ENCODE assay signal across 21 cellular contexts in genomic region chr16:67019171-67019570, GRCh38. TPM values are rescaled to one million over a fixed set of nuclear protein-coding genes. Genes with fewer than 3 reads are reported as not detected.
DNase-seq lines count a peak whose midpoint lies in the region; ATAC-seq, FAIRE-seq and TF ChIP-seq lines count a peak whose summit lies in the region.
"Had no signal": no experiment of that assay in that cellular context is flagged by ENCODE, and none has a peak within 500 bp of the region (broad histone marks: within the 10 kb centered on the region; RNA-seq: fewer than 3 reads in every experiment).

No MANE protein-coding gene starts in this region.

- H4K5ac ChIP-seq in IMR-90 (ENCODE audit: low read depth, low read length), result no peak overlapping the region

- no peak overlapping the region for H2BK20ac ChIP-seq in IMR-90 (ENCODE audit: low read depth, low read length)

- no peak overlapping the region for H4K8ac ChIP-seq in IMR-90 (ENCODE audit: low read depth in 2 of 2, low read length in 2 of 2)

- TF ChIP-seq POLR2A in IMR-90 (IDR thresholded peaks at IDR 0.05; ENCODE audit: low read depth, low read length), result no peak
- TF ChIP-seq POLR2A in HepG2 (IDR thresholded peaks at IDR 0.05; ENCODE audit: insufficient read depth in 1 of 2, low read depth in 2 of 2, low read length in 2 of 2), result no peak
- TF ChIP-seq POLR2A in testis (IDR thresholded peaks at IDR 0.05), result no peak
- no peak for TF ChIP-seq POLR2A in H54 (IDR thresholded peaks at IDR 0.05; ENCODE audit: low read depth, low read length)

- H3K79me1 ChIP-seq in IMR-90 (ENCODE audit: low read depth in 1 of 2, low read length in 2 of 2), result no peaks in the 10 kb centered on the region

- no peak overlapping the region for H2BK120ac ChIP-seq in IMR-90 (ENCODE audit: low read depth, low read length)

- H2AFZ ChIP-seq in IMR-90 (replicated peaks; ENCODE audit: low read length, poor library complexity), result no peak overlapping the region
- H2AFZ ChIP-seq in HepG2 (ENCODE audit: low read length), result no peak overlapping the region

- CTCF ChIA-PET in IMR-90 (lab: Yijun Ruan, JAX), result interaction anchor here (1.7 to 2.9 kb wide), 3 partner anchors 11 to 166 kb away, joined by 4 to 22 read pairs (median 9); no protein-coding TSS in a partner anchor
- CTCF ChIA-PET in HepG2 (lab: Yijun Ruan, JAX; ENCODE audit: low intra/inter-chr PET ratio, low total read pairs), result interaction anchor here (0.6 to 1.2 kb wide), 2 partner anchors 37 to 136 kb away, joined by 3 read pairs; no protein-coding TSS in a partner anchor
- CTCF ChIA-PET in RWPE1 (lab: Yijun Ruan, JAX), result interaction anchor here (3.1 kb wide), 1 partner anchor 136 kb away, joined by 27 read pairs; no protein-coding TSS in a partner anchor

- H3K36me3 ChIP-seq in IMR-90 (ENCODE audit: control insufficient read depth, insufficient read depth, low read length) (no peaks in the 10 kb centered on the region), colonic mucosa (no peaks in the 10 kb centered on the region), HepG2 (replicated peaks in 1 of 2; ENCODE audit: control insufficient read depth in 1 of 2, insufficient read depth in 2 of 2, low read length in 2 of 2) (no peaks in the 10 kb centered on the region), testis (ENCODE audit: low read depth, missing control alignments) (no peaks in the 10 kb centered on the region)
- H3K36me3 ChIP-seq: BLaER1, SJCRH30 had no signal

- H3K27me3 ChIP-seq in IMR-90 (ENCODE audit: control insufficient read depth, insufficient read depth, low read length) (no peaks in the 10 kb centered on the region; the same call in 1 of the 2 replicates), colonic mucosa (peaks cover 5% of the 10 kb centered on the region), HepG2 (ENCODE audit: control insufficient read depth in 1 of 2, insufficient read depth in 2 of 2, low read length in 2 of 2) (peaks cover 8 to 14% of the 10 kb centered on the region in 2 experiments; a peak in 4 of 5 replicates), testis (no peaks in the 10 kb centered on the region)
- H3K27me3 ChIP-seq: BLaER1, SJCRH30 had no signal

- H3K23ac ChIP-seq in IMR-90 (ENCODE audit: low read depth, low read length), result no peak overlapping the region

- H2AK9ac ChIP-seq in IMR-90 (replicated peaks; ENCODE audit: low read depth, low read length, poor library complexity), result no peak overlapping the region

- ATAC-seq in IMR-90 (ENCODE audit: low read depth) (no peak), HepG2 (no peak)
- ATAC-seq: Panc1 had no signal

- intact Hi-C loops in IMR-90 (cut with micrococcal nuclease) (loop anchor here (2.0 to 10.0 kb wide), 2 partner anchors 132 to 166 kb away; partner anchors contain the start of genes B3GNT9 and MATCAP1), colonic mucosa (cut with DNase I) (loop anchor here (5.0 kb wide), 1 partner anchor 138 kb away; the partner anchor contains the start of genes FBXL8 and TRADD), HepG2 (cut with micrococcal nuclease; ENCODE audit: unreplicated experiment) (loop anchor here (2.0 to 10.0 kb wide), 2 partner anchors 64 to 90 kb away; partner anchors contain the start of gene PHAF1), testis (cut with DNase I; ENCODE audit: low total_unique reads) (no loop called here)

- no peak overlapping the region for H2BK15ac ChIP-seq in IMR-90 (ENCODE audit: low read depth, low read length)

- in situ Hi-C loops in IMR-90 (cut with MboI; ENCODE audit: low sequenced_read_pairs) (no loop called here), HepG2 (cut with HindIII; ENCODE audit: extremely low pct_ligation_motif_present, low pct_unique_long_range_greater_than_20kb) (loop anchor here (5.0 kb wide), 1 partner anchor 138 kb away; the partner anchor contains the start of genes FBXL8 and TRADD)

- 0 out of 2 replicates have a peak, but pooled peaks cover 2% of the 10 kb centered on the region for H3K9me1 ChIP-seq in IMR-90 (ENCODE audit: insufficient read depth, low read length)

- H3K18ac ChIP-seq in IMR-90 (ENCODE audit: low read depth, low read length), result no peak overlapping the region

- H3K4me3 ChIP-seq in IMR-90 (ENCODE audit: insufficient read depth, low read depth, low read length), result no peak overlapping the region
- no peak overlapping the region for H3K4me3 ChIP-seq in colonic mucosa
- no peak overlapping the region for H3K4me3 ChIP-seq in HepG2 (replicated peaks in 1 of 3; ENCODE audit: insufficient read depth in 1 of 3, low read depth in 2 of 3, low read length in 3 of 3)
- no peak overlapping the region for H3K4me3 ChIP-seq in testis
- H3K4me3 ChIP-seq: BLaER1, SJCRH30 had no signal

- H3K4ac ChIP-seq in IMR-90 (ENCODE audit: low read depth, low read length), result no peak overlapping the region

- TF ChIP-seq RAD21 in IMR-90 (IDR thresholded peaks at IDR 0.05; ENCODE audit: low read length) (no peak), HepG2 (CRISPR knock-in tag; IDR thresholded peaks at IDR 0.05) (no peak)

- H3K4me2 ChIP-seq in IMR-90 (ENCODE audit: low read depth, low read length) (no peak overlapping the region), HepG2 (ENCODE audit: low read depth, low read length) (no peak overlapping the region)
- H3K4me2 ChIP-seq: BLaER1 had no signal

- POLR2A ChIA-PET in IMR-90 (lab: Charles Lee; ENCODE audit: unreplicated experiment), result interaction anchor here (0.6 kb wide), 1 partner anchor 9 kb away, joined by 4 read pairs; no protein-coding TSS in a partner anchor
- POLR2A ChIA-PET in HepG2 (lab: Yijun Ruan, JAX), result interaction anchor here (0.9 to 1.9 kb wide), 3 partner anchors 11 to 166 kb away, joined by 4 to 12 read pairs (median 8); no protein-coding TSS in a partner anchor
- POLR2A ChIA-PET in RWPE1 (lab: Yijun Ruan, JAX; ENCODE audit: low non-redundant PET), result no interaction called here

- no peak overlapping the region for H3K14ac ChIP-seq in IMR-90 (replicated peaks; ENCODE audit: low read depth, low read length)

- DNase-seq in IMR-90 (no peak), colonic mucosa (peak; percentile 9), HepG2 (ENCODE audit: low spot score) (no peak), testis (peak; percentile 7), H54 (ENCODE audit: insufficient read length, low spot score) (no peak), NCI-H146 treated with DMSO at 0.1 percent for 48 hours (lab: John Stamatoyannopoulos, UW; ENCODE audit: unreplicated experiment) (no peak), RWPE1 (ENCODE audit: low spot score) (no peak)
- DNase-seq: CD4-positive, alpha-beta memory T cell; H9; KG1; NCI-H1092 treated with DMSO at 0.1 percent for 48 hours; NCI-H146; NCI-H2029 treated with DMSO at 0.1 percent for 48 hours; NCI-H226; NCI-H510A treated with DMSO at 0.1 percent for 48 hours; NCI-H82; SJCRH30 had no signal

- TF ChIP-seq CTCF in IMR-90 (conservative IDR thresholded peaks at IDR 0.05; ENCODE audit: low read depth, low read length) (no peak), colonic mucosa (IDR thresholded peaks at IDR 0.05) (no peak), HepG2 (CRISPR knock-in tag; IDR thresholded peaks at IDR 0.05) (no peak), testis (IDR thresholded peaks at IDR 0.05) (no peak), RWPE1 (conservative IDR thresholded peaks at IDR 0.05; ENCODE audit: low read depth) (no peak)

- H4K20me1 ChIP-seq in IMR-90 (ENCODE audit: insufficient read depth, low read length) (no peaks in the 10 kb centered on the region), HepG2 (ENCODE audit: insufficient read depth, low read length) (no peaks in the 10 kb centered on the region)
- H4K20me1 ChIP-seq: BLaER1 had no signal

- no peak overlapping the region for H3K27ac ChIP-seq in IMR-90 (ENCODE audit: insufficient read depth, low read length)
- no peak overlapping the region for H3K27ac ChIP-seq in colonic mucosa
- no peak overlapping the region for H3K27ac ChIP-seq in HepG2 (ENCODE audit: extremely low read length, insufficient read depth, low read length)
- no peak overlapping the region for H3K27ac ChIP-seq in testis
- H3K27ac ChIP-seq in RWPE1, result no peak overlapping the region
- H3K27ac ChIP-seq: BLaER1, SJCRH30 had no signal

- BruUV-seq in IMR-90 (replicated peaks; lab: Mats Ljungman, UMichigan) (no TSS peak), HepG2 (replicated peaks; lab: Mats Ljungman, UMichigan) (no TSS peak)

- H3K9me3 ChIP-seq in IMR-90 (ENCODE audit: control insufficient read depth, insufficient read depth, low read length), result no peaks in the 10 kb centered on the region
- no peaks in the 10 kb centered on the region for H3K9me3 ChIP-seq in colonic mucosa
- H3K9me3 ChIP-seq in HepG2 (ENCODE audit: low read length), result no peaks in the 10 kb centered on the region
- no peaks in the 10 kb centered on the region for H3K9me3 ChIP-seq in testis
- H3K9me3 ChIP-seq: BLaER1, Caco-2, SJCRH30 had no signal

- no peak overlapping the region for H3K56ac ChIP-seq in IMR-90 (ENCODE audit: extremely low read depth, insufficient read depth, low read length)

- H2BK5ac ChIP-seq in IMR-90 (ENCODE audit: low read depth, low read length, poor library complexity, severe bottlenecking), result no peak overlapping the region

- H3K79me2 ChIP-seq in HepG2 (ENCODE audit: insufficient read depth, low read length), result no peaks in the 10 kb centered on the region

- H3K9ac ChIP-seq in IMR-90 (ENCODE audit: low read depth, low read length), result no peak overlapping the region
- H3K9ac ChIP-seq in colonic mucosa (ENCODE audit: low read depth in 2 of 2, low read length in 2 of 2), result no peak overlapping the region
- H3K9ac ChIP-seq in HepG2 (ENCODE audit: insufficient read depth, low read depth, low read length), result no peak overlapping the region
- H3K9ac ChIP-seq: BLaER1 had no signal

- dilution Hi-C loops in IMR-90 (cut with HindIII; ENCODE audit: low sequenced_read_pairs, unreplicated experiment), result no loop called here

- no peak for FAIRE-seq in HepG2 (lab: Jason Lieb, UNC)
- FAIRE-seq in H54 (lab: Jason Lieb, UNC), result no peak
- FAIRE-seq: GM12891 had no signal

- peaks cover 7% of the 10 kb centered on the region for H3K4me1 ChIP-seq in IMR-90 (ENCODE audit: control insufficient read depth, insufficient read depth, low read length)
- H3K4me1 ChIP-seq in colonic mucosa, result no peaks in the 10 kb centered on the region
- peaks cover 53% of the 10 kb centered on the region for H3K4me1 ChIP-seq in HepG2 (ENCODE audit: insufficient read depth, low read length)
- H3K4me1 ChIP-seq in testis, result peaks cover 4% of the 10 kb centered on the region

- no peak for TF ChIP-seq EP300 in HepG2 (IDR thresholded peaks at IDR 0.05; ENCODE audit: low read depth in 2 of 2, low read length in 2 of 2)
- no peak for TF ChIP-seq EP300 in HepG2 (CRISPR knock-in tag; IDR thresholded peaks at IDR 0.05; ENCODE audit: borderline replicate concordance)

- 0 out of 2 replicates have a peak overlapping the region, but pooled peaks have one; percentile 23 for H2AK5ac ChIP-seq in IMR-90 (ENCODE audit: low read depth, low read length)

- H4K91ac ChIP-seq in IMR-90 (ENCODE audit: insufficient read depth, low read depth, low read length), result no peak overlapping the region

- 89% methylated on average over 3 of the region's 8 CpGs; no CpG with 5 or more reads in 1 of the 2 experiments for WGBS in IMR-90 (ENCODE audit: extremely low coverage in 2 of 2, insufficient read length in 1 of 2), 2 experiments
- 25% methylated on average over 8 of the region's 8 CpGs for WGBS in HepG2 (ENCODE audit: low lambda C conversion rate)
- 84 to 92% methylated on average over 8 of the region's 8 CpGs for whole genome bisulfite sequencing in testis, 2 donors

RNA-seq across cellular contexts. Expression of gene CBFB, which starts 9.8 kb away (rescaled TPM):
- 48.0 and 110 TPM in 2 replicates for total RNA-seq in IMR-90 (2012; rRNA removed)
- 39.8 and 44.2 TPM in 2 replicates for polyA plus RNA-seq in IMR-90 (2012; rRNA removed)
- 21.2 and 26.2 TPM in 2 replicates for polyA plus RNA-seq in IMR-90 (2012; cell fraction: cytosol; rRNA removed)
- 21.3 and 21.6 TPM in 2 replicates for polyA plus RNA-seq in IMR-90 (2012; cell fraction: nucleus; rRNA removed; ENCODE audit: low replicate concordance)
- 10 to 100 TPM; 41.5 TPM for total RNA-seq in colonic mucosa
- 70.8 and 76.0 TPM in 2 replicates for total RNA-seq in HepG2 (2016; rRNA removed; fragmentation: Illumina TruSeq; extraction: Trizol)
- 14.1 and 16.3 TPM in 2 replicates for total RNA-seq in HepG2 (2016; cell fraction: cytosol; rRNA removed; fragmentation: Illumina TruSeq; extraction: Trizol; ENCODE audit: low read depth)
- 66.9 and 69.6 TPM in 2 replicates for total RNA-seq in HepG2 (2016; cell fraction: insoluble cytoplasmic fraction; rRNA removed; fragmentation: Illumina TruSeq; extraction: Trizol)
- total RNA-seq in HepG2 (2016; cell fraction: membrane; rRNA removed; fragmentation: Illumina TruSeq; extraction: Trizol), result 38.3 and 41.2 TPM in 2 replicates
- 31.2 and 35.7 TPM in 2 replicates for total RNA-seq in HepG2 (2016; cell fraction: nucleus; rRNA removed; fragmentation: Illumina TruSeq; extraction: Trizol)
- 15.4 and 22.1 TPM in 2 replicates for polyA plus RNA-seq in HepG2 (2011; rRNA removed)
- polyA plus RNA-seq in HepG2 (2011; cell fraction: cytosol; rRNA removed), result 10.3 and 18.1 TPM in 2 replicates
- polyA plus RNA-seq in HepG2 (2011; cell fraction: nucleus; rRNA removed), result 10.2 and 17.3 TPM in 2 replicates
- polyA plus RNA-seq in HepG2 (2012), result 28.7 and 37.3 TPM in 2 replicates
- polyA plus RNA-seq in HepG2 (2016; cell fraction: cytosol; fragmentation: Illumina TruSeq; extraction: Trizol; ENCODE audit: low read depth), result 7.7 and 8.0 TPM in 2 replicates
- polyA plus RNA-seq in HepG2 (2016; cell fraction: insoluble cytoplasmic fraction; fragmentation: Illumina TruSeq; extraction: Trizol; ENCODE audit: low read depth), result 67.5 and 73.5 TPM in 2 replicates
- 22.4 and 23.1 TPM in 2 replicates for polyA plus RNA-seq in HepG2 (2016; cell fraction: membrane; fragmentation: Illumina TruSeq; extraction: Trizol; ENCODE audit: low read depth)
- 46.0 and 53.1 TPM in 2 replicates for polyA plus RNA-seq in HepG2 (2016; cell fraction: nucleus; fragmentation: Illumina TruSeq; extraction: Trizol; ENCODE audit: insufficient read depth, low read depth)
- polyA minus RNA-seq in HepG2 (2011; rRNA and poly(A)+ RNA removed; ENCODE audit: low replicate concordance), result 9.6 and 21.2 TPM in 2 replicates
- 35.2 and 47.8 TPM in 2 replicates for polyA minus RNA-seq in HepG2 (2011; cell fraction: cytosol; rRNA and poly(A)+ RNA removed)
- polyA minus RNA-seq in HepG2 (2011; cell fraction: nucleus; rRNA and poly(A)+ RNA removed), result 23.3 and 26.0 TPM in 2 replicates
- total RNA-seq in testis, result 10 to 100 TPM; 23.3 to 34.9 TPM
- 15.3 TPM for polyA plus RNA-seq in testis (ENCODE audit: insufficient read depth, low read depth, low replicate concordance)

RNA-seq across cellular contexts. Expression of gene CES4A, which starts 30.8 kb away (rescaled TPM):
- total RNA-seq in IMR-90 (2012; rRNA removed) (0.72 and 0.83 TPM in 2 replicates), colonic mucosa (1 to 10 TPM; 5.9 to 7.8 TPM), HepG2 (2016; rRNA removed; fragmentation: Illumina TruSeq; extraction: Trizol) (0.09 TPM in 1 of 2 replicates, not detected in the other), testis (10 to 100 TPM; 17.0 to 25.0 TPM)
- polyA plus RNA-seq in IMR-90 (2012; rRNA removed) (4.0 and 4.7 TPM in 2 replicates), HepG2 (2011; rRNA removed) (0.17 and 0.18 TPM in 2 replicates), testis (ENCODE audit: insufficient read depth, low read depth, low replicate concordance) (12.2 TPM)
- 1.7 and 2.2 TPM in 2 replicates for polyA plus RNA-seq in IMR-90 (2012; cell fraction: cytosol; rRNA removed)
- 43.1 and 51.7 TPM in 2 replicates for polyA plus RNA-seq in IMR-90 (2012; cell fraction: nucleus; rRNA removed; ENCODE audit: low replicate concordance)
- total RNA-seq in HepG2 (2016; cell fraction: cytosol; rRNA removed; fragmentation: Illumina TruSeq; extraction: Trizol; ENCODE audit: low read depth), result not detected in 2 replicates
- not detected in 2 replicates for total RNA-seq in HepG2 (2016; cell fraction: insoluble cytoplasmic fraction; rRNA removed; fragmentation: Illumina TruSeq; extraction: Trizol)
- not detected in 2 replicates for total RNA-seq in HepG2 (2016; cell fraction: membrane; rRNA removed; fragmentation: Illumina TruSeq; extraction: Trizol)
- total RNA-seq in HepG2 (2016; cell fraction: nucleus; rRNA removed; fragmentation: Illumina TruSeq; extraction: Trizol), result 0.43 TPM in 1 of 2 replicates, not detected in the other
- not detected in 2 replicates for polyA plus RNA-seq in HepG2 (2011; cell fraction: cytosol; rRNA removed)
- polyA plus RNA-seq in HepG2 (2011; cell fraction: nucleus; rRNA removed), result 1.1 and 1.3 TPM in 2 replicates
- polyA plus RNA-seq in HepG2 (2012), result 0.19 and 0.28 TPM in 2 replicates
- polyA plus RNA-seq in HepG2 (2016; cell fraction: cytosol; fragmentation: Illumina TruSeq; extraction: Trizol; ENCODE audit: low read depth), result not detected in 2 replicates
- polyA plus RNA-seq in HepG2 (2016; cell fraction: insoluble cytoplasmic fraction; fragmentation: Illumina TruSeq; extraction: Trizol; ENCODE audit: low read depth), result not detected in 2 replicates
- polyA plus RNA-seq in HepG2 (2016; cell fraction: membrane; fragmentation: Illumina TruSeq; extraction: Trizol; ENCODE audit: low read depth), result not detected in 2 replicates
- polyA plus RNA-seq in HepG2 (2016; cell fraction: nucleus; fragmentation: Illumina TruSeq; extraction: Trizol; ENCODE audit: insufficient read depth, low read depth), result 0.24 TPM in 1 of 2 replicates, not detected in the other
- 0.72 TPM in 1 of 2 replicates, not detected in the other for polyA minus RNA-seq in HepG2 (2011; rRNA and poly(A)+ RNA removed; ENCODE audit: low replicate concordance)
- polyA minus RNA-seq in HepG2 (2011; cell fraction: cytosol; rRNA and poly(A)+ RNA removed), result not detected in 2 replicates
- polyA minus RNA-seq in HepG2 (2011; cell fraction: nucleus; rRNA and poly(A)+ RNA removed), result 0.13 TPM in 1 of 2 replicates, not detected in the other
- total RNA-seq: Caco-2, SJCRH30 had no signal

RNA-seq across cellular contexts. Expression of gene CES3, which starts 58.1 kb away (rescaled TPM):
- total RNA-seq in IMR-90 (2012; rRNA removed) (under 0.01 TPM in 1 of 2 replicates, not detected in the other), colonic mucosa (100 to 1,000 TPM; 136 to 169 TPM), HepG2 (2016; rRNA removed; fragmentation: Illumina TruSeq; extraction: Trizol) (2.3 and 6.6 TPM in 2 replicates), testis (1 to 10 TPM; 4.1 to 4.5 TPM)
- polyA plus RNA-seq in IMR-90 (2012; rRNA removed) (0.03 and 0.06 TPM in 2 replicates), HepG2 (2011; rRNA removed) (17.4 and 18.1 TPM in 2 replicates), testis (ENCODE audit: insufficient read depth, low read depth, low replicate concordance) (1.5 TPM)
- 0.03 TPM in 1 of 2 replicates, not detected in the other for polyA plus RNA-seq in IMR-90 (2012; cell fraction: cytosol; rRNA removed)
- polyA plus RNA-seq in IMR-90 (2012; cell fraction: nucleus; rRNA removed; ENCODE audit: low replicate concordance), result 1.8 and 1.9 TPM in 2 replicates
- 1.0 and 1.6 TPM in 2 replicates for total RNA-seq in HepG2 (2016; cell fraction: cytosol; rRNA removed; fragmentation: Illumina TruSeq; extraction: Trizol; ENCODE audit: low read depth)
- total RNA-seq in HepG2 (2016; cell fraction: insoluble cytoplasmic fraction; rRNA removed; fragmentation: Illumina TruSeq; extraction: Trizol), result 2.2 and 6.6 TPM in 2 replicates
- total RNA-seq in HepG2 (2016; cell fraction: membrane; rRNA removed; fragmentation: Illumina TruSeq; extraction: Trizol), result 1.1 and 1.5 TPM in 2 replicates
- total RNA-seq in HepG2 (2016; cell fraction: nucleus; rRNA removed; fragmentation: Illumina TruSeq; extraction: Trizol), result 7.5 and 8.8 TPM in 2 replicates
- 6.7 and 8.6 TPM in 2 replicates for polyA plus RNA-seq in HepG2 (2011; cell fraction: cytosol; rRNA removed)
- polyA plus RNA-seq in HepG2 (2011; cell fraction: nucleus; rRNA removed), result 92.0 and 127 TPM in 2 replicates
- 8.9 and 16.9 TPM in 2 replicates for polyA plus RNA-seq in HepG2 (2012)
- 0.78 and 0.88 TPM in 2 replicates for polyA plus RNA-seq in HepG2 (2016; cell fraction: cytosol; fragmentation: Illumina TruSeq; extraction: Trizol; ENCODE audit: low read depth)
- polyA plus RNA-seq in HepG2 (2016; cell fraction: insoluble cytoplasmic fraction; fragmentation: Illumina TruSeq; extraction: Trizol; ENCODE audit: low read depth), result 1.7 and 1.9 TPM in 2 replicates
- 1.1 and 1.7 TPM in 2 replicates for polyA plus RNA-seq in HepG2 (2016; cell fraction: membrane; fragmentation: Illumina TruSeq; extraction: Trizol; ENCODE audit: low read depth)
- polyA plus RNA-seq in HepG2 (2016; cell fraction: nucleus; fragmentation: Illumina TruSeq; extraction: Trizol; ENCODE audit: insufficient read depth, low read depth), result 17.9 and 18.5 TPM in 2 replicates
- polyA minus RNA-seq in HepG2 (2011; rRNA and poly(A)+ RNA removed; ENCODE audit: low replicate concordance), result 11.2 and 24.1 TPM in 2 replicates
- 3.3 and 3.6 TPM in 2 replicates for polyA minus RNA-seq in HepG2 (2011; cell fraction: cytosol; rRNA and poly(A)+ RNA removed)
- polyA minus RNA-seq in HepG2 (2011; cell fraction: nucleus; rRNA and poly(A)+ RNA removed), result 30.0 and 30.8 TPM in 2 replicates
- polyA plus RNA-seq: CD4-positive, alpha-beta memory T cell had no signal

Comparison
In these comparisons a context has a peak if more than half of its experiments do, and no peak if none do; other contexts are left out.
1. DNase-seq: peak in colonic mucosa (single experiment) and testis (single experiment); none in IMR-90 (single experiment), HepG2 (single experiment), H54 (single experiment), NCI-H146 treated with DMSO at 0.1 percent for 48 hours (single experiment) and RWPE1 (single experiment).
2. RNA of gene CES3, which starts 58.1 kb away (total RNA-seq): 136 to 169 TPM in colonic mucosa; 1.0 to 8.8 TPM in HepG2, 4.1 to 4.5 TPM in testis and under 0.01 TPM in IMR-90; every median in the first group is over 10 times any median in the second.